ENCODE assay signal across 18 cellular contexts in the genomic region with DNA sequence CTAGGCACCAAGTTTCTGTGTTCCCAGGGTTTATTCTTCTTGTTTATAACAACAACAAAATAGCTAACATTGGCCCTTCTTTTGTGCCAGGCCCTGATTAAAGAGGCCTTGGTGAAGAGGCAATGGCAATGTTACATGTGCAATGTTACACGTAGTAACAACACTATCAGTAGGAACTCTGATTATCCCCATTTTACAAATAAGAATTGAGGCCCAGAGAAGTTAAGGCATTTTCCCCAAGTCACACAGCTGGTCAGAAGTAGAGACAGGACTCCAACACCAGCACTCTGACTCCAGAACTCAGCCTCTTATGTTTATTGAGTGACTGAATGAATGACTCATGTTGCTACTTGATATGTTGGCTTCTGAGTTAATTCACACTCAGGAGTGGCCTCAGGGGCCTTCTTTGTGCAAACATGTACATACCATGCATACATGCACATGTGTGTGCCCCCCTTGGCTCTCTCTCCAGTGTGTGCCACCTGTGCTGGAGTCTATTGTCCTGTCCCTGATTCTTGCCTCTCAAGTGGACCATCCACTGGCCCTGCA.
"Had no signal": no experiment of that assay in that cellular context is flagged by ENCODE, and none has a peak within 500 bp of the region (broad histone marks: within the 10 kb centered on the region; RNA-seq: fewer than 3 reads in every experiment).

No MANE protein-coding gene starts in this region.

- H3K9me3 Mint-ChIP-seq: activated T-cell treated with anti-CD3 and anti-CD28 coated beads, Interleukin-2, amount 50 U/mL, for 72 hours; memory B cell; natural killer cell had no signal

- DNase-seq: activated CD4-positive, alpha-beta T cell treated with anti-CD3 and anti-CD28 coated beads for 36 hours; activated CD8-positive, alpha-beta memory T cell treated with anti-CD3 and anti-CD28 coated beads, Interleukin-2, amount 50 U/mL, for 4 hours; activated CD8-positive, alpha-beta T cell treated with anti-CD3 and anti-CD28 coated beads for 36 hours; activated naive CD8-positive, alpha-beta T cell treated with anti-CD3 and anti-CD28 coated beads, Interleukin-2, amount 10 ng/mL, durations not matched to agents 7 days and 5 days; activated T-cell treated with anti-CD3 and anti-CD28 coated beads, Interleukin-2, amount 50 U/mL, for 72 hours; anterior cingulate cortex; esophagus squamous epithelium; heart left ventricle; left lung; natural killer cell; occipital lobe; stimulated activated CD4-positive, alpha-beta T cell treated with anti-CD3 and anti-CD28 coated beads, Interleukin-12 subunit alpha, Interleukin-12 subunit beta, amount 100 ng/mL, for 4 hours; stimulated activated CD4-positive, alpha-beta T cell treated with anti-CD3 and anti-CD28 coated beads, Interleukin-2, amount 100 ng/mL, for 48 hours; stimulated activated CD8-positive, alpha-beta memory T cell treated with anti-CD3 and anti-CD28 coated beads, Interleukin-4, amount 100 ng/mL, for 48 hours; stimulated activated naive CD8-positive, alpha-beta T cell treated with anti-CD3 and anti-CD28 coated beads, Interleukin-15, Interleukin-2, amounts not matched to agents 100 U/mL and 50 U/mL, for 24 hours; upper lobe of left lung; WERI-Rb-1 had no signal

- ATAC-seq: activated CD4-positive, alpha-beta T cell treated with anti-CD3 and anti-CD28 coated beads for 36 hours; activated CD8-positive, alpha-beta T cell treated with anti-CD3 and anti-CD28 coated beads for 36 hours; activated T-cell treated with anti-CD3 and anti-CD28 coated beads, Interleukin-2, amount 50 U/mL, for 72 hours; heart left ventricle; left lung; natural killer cell; stimulated activated naive CD8-positive, alpha-beta T cell treated with anti-CD3 and anti-CD28 coated beads, Interleukin-15, Interleukin-2, amounts not matched to agents 100 U/mL and 50 U/mL, for 24 hours had no signal

- H3K36me3 Mint-ChIP-seq: memory B cell, natural killer cell had no signal

- H3K27ac Mint-ChIP-seq: activated CD4-positive, alpha-beta T cell treated with anti-CD3 and anti-CD28 coated beads for 36 hours; activated CD8-positive, alpha-beta T cell treated with anti-CD3 and anti-CD28 coated beads for 36 hours; activated naive CD8-positive, alpha-beta T cell treated with anti-CD3 and anti-CD28 coated beads, Interleukin-2, amount 10 ng/mL, durations not matched to agents 7 days and 5 days; activated T-cell treated with anti-CD3 and anti-CD28 coated beads, Interleukin-2, amount 50 U/mL, for 72 hours; memory B cell; natural killer cell had no signal

- H3K4me1 Mint-ChIP-seq: activated naive CD8-positive, alpha-beta T cell treated with anti-CD3 and anti-CD28 coated beads, Interleukin-2, amount 10 ng/mL, durations not matched to agents 7 days and 5 days; memory B cell had no signal

- H3K4me3 Mint-ChIP-seq: activated CD4-positive, alpha-beta T cell treated with anti-CD3 and anti-CD28 coated beads for 36 hours; activated CD8-positive, alpha-beta T cell treated with anti-CD3 and anti-CD28 coated beads for 36 hours; activated naive CD8-positive, alpha-beta T cell treated with anti-CD3 and anti-CD28 coated beads, Interleukin-2, amount 10 ng/mL, durations not matched to agents 7 days and 5 days; activated T-cell treated with anti-CD3 and anti-CD28 coated beads, Interleukin-2, amount 50 U/mL, for 72 hours; memory B cell; natural killer cell had no signal
